8 cellular contexts compared by ENCODE assay signal in genomic region chr7:64951250-64951848, GRCh38. TPM values are rescaled to one million over a fixed set of nuclear protein-coding genes. Genes with fewer than 3 reads are reported as not detected.
A peak's percentile ranks its signal among the peaks of the same experiment; 100 is the strongest.
DNase-seq lines count a peak whose midpoint lies in the region; ATAC-seq and TF ChIP-seq lines count a peak whose summit lies in the region.

No MANE protein-coding gene starts in this region.

- no peaks in the 10 kb centered on the region for H3K36me3 ChIP-seq in A673 (ENCODE audit: insufficient read depth, low read length, poor library complexity, severe bottlenecking)
- no peaks in the 10 kb centered on the region for H3K36me3 ChIP-seq in KMS-11 (ENCODE audit: insufficient read depth)
- H3K36me3 ChIP-seq in SK-N-SH (replicated peaks in 1 of 2; ENCODE audit: control insufficient read depth in 1 of 2, insufficient read depth in 2 of 2, low read length in 1 of 2): no peaks in the 10 kb centered on the region
- H3K36me3 ChIP-seq in neutrophil: no peaks in the 10 kb centered on the region

- no TSS peak for BruUV-seq in A673 (replicated peaks; lab: Mats Ljungman, UMichigan)

- TF ChIP-seq CTCF in A673 (conservative IDR thresholded peaks at IDR 0.05; ENCODE audit: low read depth, low read length) (peak; percentile 75), GM12865 (IDR thresholded peaks at IDR 0.05; ENCODE audit: insufficient read depth, low read depth, low read length, missing control alignments) (peak; percentile 66), KMS-11 (conservative IDR thresholded peaks at IDR 0.05; ENCODE audit: low read depth, low read length) (peak; percentile 80), SK-N-SH (IDR thresholded peaks at IDR 0.05) (peak; percentile 96), fibroblast of mammary gland (conservative IDR thresholded peaks at IDR 0.05; ENCODE audit: control insufficient read depth, insufficient read depth, low read depth, low read length) (peak; percentile 81), neutrophil (IDR thresholded peaks at IDR 0.05) (peak; percentile 81)

- peak; percentile 95 for TF ChIP-seq RAD21 in SK-N-SH (IDR thresholded peaks at IDR 0.05; ENCODE audit: low read length)

- TF ChIP-seq EP300 in SK-N-SH (IDR thresholded peaks at IDR 0.05; ENCODE audit: borderline replicate concordance in 1 of 2, low read depth in 1 of 2, low read length in 1 of 2): no peak

- POLR2A ChIA-PET in A673 (lab: Charles Lee; ENCODE audit: low non-redundant PET): no interaction called here
- POLR2A ChIA-PET in SK-N-SH (lab: Yijun Ruan, JAX): no interaction called here

- ATAC-seq in GM21619 (IDR thresholded peaks at IDR 0.05; ENCODE audit: unreplicated experiment): no peak

- H3K79me2 ChIP-seq in KMS-11 (ENCODE audit: insufficient read depth, low read depth) (no peaks in the 10 kb centered on the region), SK-N-SH (ENCODE audit: insufficient read depth) (no peaks in the 10 kb centered on the region)

- H3K9me3 ChIP-seq in A673 (ENCODE audit: low read depth, low read length, poor library complexity, severe bottlenecking): no peaks in the 10 kb centered on the region
- H3K9me3 ChIP-seq in SK-N-SH: no peaks in the 10 kb centered on the region
- H3K9me3 ChIP-seq in neutrophil: no peaks in the 10 kb centered on the region

- H3K9ac ChIP-seq in KMS-11: no peak overlapping the region
- H3K9ac ChIP-seq in SK-N-SH: no peak overlapping the region

- H3K4me3 ChIP-seq in A673 (ENCODE audit: low read depth, low read length, poor library complexity, severe bottlenecking): no peak overlapping the region
- no peak overlapping the region for H3K4me3 ChIP-seq in GM12865 (ENCODE audit: low read depth, low read length)
- no peak overlapping the region for H3K4me3 ChIP-seq in KMS-11 (IDR thresholded peaks at IDR 0.05; ENCODE audit: insufficient read depth, low read depth, low read length)
- no peak overlapping the region; a peak in 1 of 4 replicates for H3K4me3 ChIP-seq in SK-N-SH (ENCODE audit: low read depth in 2 of 2, low read length in 1 of 2)
- H3K4me3 ChIP-seq in fibroblast of mammary gland (ENCODE audit: control insufficient read depth, low read depth, low read length): no peak overlapping the region
- H3K4me3 ChIP-seq in neutrophil (ENCODE audit: low read depth in 1 of 2, low read length in 1 of 2): no peak overlapping the region

- 0% methylated on average over 1 of the region's 1 CpG for WGBS in SK-N-SH (ENCODE audit: low lambda C conversion rate)

- peak; percentile 65 for DNase-seq in A673 (ENCODE audit: low spot score)
- peak; percentile 44 for DNase-seq in GM12865 (ENCODE audit: low read depth)
- DNase-seq in SK-N-SH: peak; percentile 66
- DNase-seq in fibroblast of mammary gland (ENCODE audit: low read depth): peak; percentile 61
- no peak for DNase-seq in activated CD8-positive, alpha-beta memory T cell treated with anti-CD3 and anti-CD28 coated beads, Interleukin-2, amount 50 U/mL, for 48 hours

- H3K9me2 ChIP-seq in SK-N-SH: no peaks in the 10 kb centered on the region

- no peak overlapping the region for H2AFZ ChIP-seq in KMS-11 (ENCODE audit: low read depth)
- no peak overlapping the region for H2AFZ ChIP-seq in SK-N-SH (ENCODE audit: low read depth)

- no peaks in the 10 kb centered on the region for H3F3A ChIP-seq in SK-N-SH (replicated peaks; ENCODE audit: insufficient read depth)

- H4K20me1 ChIP-seq in KMS-11 (ENCODE audit: insufficient read depth) (no peaks in the 10 kb centered on the region), SK-N-SH (ENCODE audit: insufficient read depth) (no peaks in the 10 kb centered on the region)

- no peak overlapping the region for H3K4me2 ChIP-seq in KMS-11
- no peak overlapping the region for H3K4me2 ChIP-seq in SK-N-SH

- H3K4me1 ChIP-seq in A673 (ENCODE audit: insufficient read depth, low read length, poor library complexity, severe bottlenecking) (no peaks in the 10 kb centered on the region), KMS-11 (ENCODE audit: low read depth, poor library complexity, severe bottlenecking) (no peaks in the 10 kb centered on the region), SK-N-SH (ENCODE audit: control insufficient read depth in 1 of 2, insufficient read depth in 2 of 2, low read depth in 1 of 2, low read length in 1 of 2) (peaks cover 0 to 18% of the 10 kb centered on the region in 2 experiments; a peak in 2 of 4 replicates), neutrophil (ENCODE audit: control insufficient read depth in 1 of 2, insufficient read depth in 1 of 2, low read depth in 1 of 2, low read length in 1 of 2) (no peaks in the 10 kb centered on the region)

- CTCF ChIA-PET in A673 (lab: Charles Lee) (interaction anchor here (0.6 to 1.1 kb wide), 2 partner anchors 242 to 526 kb away, joined by 3 read pairs; no protein-coding TSS in a partner anchor), SK-N-SH (lab: Yijun Ruan, JAX) (interaction anchor here (0.6 to 2.4 kb wide), 20 partner anchors 9 to 527 kb away, joined by 3 to 22 read pairs (median 4); no protein-coding TSS in a partner anchor)

- intact Hi-C loops in A673 (cut with micrococcal nuclease; ENCODE audit: unreplicated experiment): loop anchor here (5.0 kb wide), 2 partner anchors 266 to 356 kb away; no protein-coding TSS in a partner anchor

- H3K27me3 ChIP-seq in A673 (replicated peaks; ENCODE audit: insufficient read depth, low read depth, low read length, poor library complexity) (peaks cover 7% of the 10 kb centered on the region), KMS-11 (ENCODE audit: insufficient read depth, low read depth) (no peaks in the 10 kb centered on the region), SK-N-SH (ENCODE audit: insufficient read depth) (peaks cover 18% of the 10 kb centered on the region), neutrophil (peaks cover 45% of the 10 kb centered on the region)

- H3K27ac ChIP-seq in A673 (ENCODE audit: low read depth, low read length, poor library complexity, severe bottlenecking) (no peak overlapping the region), KMS-11 (no peak overlapping the region), SK-N-SH (ENCODE audit: low read depth in 2 of 2, low read length in 1 of 2) (no peak overlapping the region), neutrophil (no peak overlapping the region)

TF ChIP-seq in SK-N-SH, 30 proteins besides CTCF, POLR2A, EP300 and RAD21:
- TF ChIP-seq NRF1 (IDR thresholded peaks at IDR 0.05; ENCODE audit: low read depth, low read length) (0 out of 2 replicates have a peak, but pooled peaks have one; percentile 16), SMC3 (IDR thresholded peaks at IDR 0.05; ENCODE audit: low read depth, low read length) (peak; percentile 84), FOXM1 (IDR thresholded peaks at IDR 0.05; ENCODE audit: low read depth) (no peak)
- TF ChIP-seq, protein P1, sequence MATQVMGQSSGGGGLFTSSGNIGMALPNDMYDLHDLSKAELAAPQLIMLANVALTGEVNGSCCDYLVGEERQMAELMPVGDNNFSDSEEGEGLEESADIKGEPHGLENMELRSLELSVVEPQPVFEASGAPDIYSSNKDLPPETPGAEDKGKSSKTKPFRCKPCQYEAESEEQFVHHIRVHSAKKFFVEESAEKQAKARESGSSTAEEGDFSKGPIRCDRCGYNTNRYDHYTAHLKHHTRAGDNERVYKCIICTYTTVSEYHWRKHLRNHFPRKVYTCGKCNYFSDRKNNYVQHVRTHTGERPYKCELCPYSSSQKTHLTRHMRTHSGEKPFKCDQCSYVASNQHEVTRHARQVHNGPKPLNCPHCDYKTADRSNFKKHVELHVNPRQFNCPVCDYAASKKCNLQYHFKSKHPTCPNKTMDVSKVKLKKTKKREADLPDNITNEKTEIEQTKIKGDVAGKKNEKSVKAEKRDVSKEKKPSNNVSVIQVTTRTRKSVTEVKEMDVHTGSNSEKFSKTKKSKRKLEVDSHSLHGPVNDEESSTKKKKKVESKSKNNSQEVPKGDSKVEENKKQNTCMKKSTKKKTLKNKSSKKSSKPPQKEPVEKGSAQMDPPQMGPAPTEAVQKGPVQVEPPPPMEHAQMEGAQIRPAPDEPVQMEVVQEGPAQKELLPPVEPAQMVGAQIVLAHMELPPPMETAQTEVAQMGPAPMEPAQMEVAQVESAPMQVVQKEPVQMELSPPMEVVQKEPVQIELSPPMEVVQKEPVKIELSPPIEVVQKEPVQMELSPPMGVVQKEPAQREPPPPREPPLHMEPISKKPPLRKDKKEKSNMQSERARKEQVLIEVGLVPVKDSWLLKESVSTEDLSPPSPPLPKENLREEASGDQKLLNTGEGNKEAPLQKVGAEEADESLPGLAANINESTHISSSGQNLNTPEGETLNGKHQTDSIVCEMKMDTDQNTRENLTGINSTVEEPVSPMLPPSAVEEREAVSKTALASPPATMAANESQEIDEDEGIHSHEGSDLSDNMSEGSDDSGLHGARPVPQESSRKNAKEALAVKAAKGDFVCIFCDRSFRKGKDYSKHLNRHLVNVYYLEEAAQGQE (IDR thresholded peaks at IDR 0.05; ENCODE audit: low read depth, low read length): no peak

RNA-seq across cellular contexts. Expression of gene ZNF117, which starts 39.5 kb away (rescaled TPM):
- total RNA-seq in A673 (2021): 8.2 and 8.4 TPM in 2 replicates
- 3.8 and 6.5 TPM in 2 replicates for polyA plus RNA-seq in SK-N-SH (2012; rRNA removed)
- 1.8 and 2.0 TPM in 2 replicates for polyA plus RNA-seq in SK-N-SH (2012; cell fraction: cytosol; rRNA removed)
- polyA plus RNA-seq in SK-N-SH (2012; cell fraction: nucleus; rRNA removed): 12.5 and 31.0 TPM in 2 replicates

RNA-seq across cellular contexts. Expression of gene ZNF273, which starts 48.3 kb away (rescaled TPM):
- total RNA-seq in A673 (2021): 10.1 and 11.5 TPM in 2 replicates
- polyA plus RNA-seq in SK-N-SH (2012; rRNA removed): 2.3 and 3.0 TPM in 2 replicates
- 2.8 and 3.1 TPM in 2 replicates for polyA plus RNA-seq in SK-N-SH (2012; cell fraction: cytosol; rRNA removed)
- 1.1 and 2.0 TPM in 2 replicates for polyA plus RNA-seq in SK-N-SH (2012; cell fraction: nucleus; rRNA removed)

RNA-seq across cellular contexts. Expression of gene ERV3-1, which starts 55.1 kb away (rescaled TPM):
- total RNA-seq in A673 (2021): 14.7 and 18.5 TPM in 2 replicates
- 8.4 and 17.5 TPM in 2 replicates for polyA plus RNA-seq in SK-N-SH (2012; rRNA removed)
- 3.8 and 4.0 TPM in 2 replicates for polyA plus RNA-seq in SK-N-SH (2012; cell fraction: cytosol; rRNA removed)
- 39.9 and 70.9 TPM in 2 replicates for polyA plus RNA-seq in SK-N-SH (2012; cell fraction: nucleus; rRNA removed)
